Comparison of ENCODE assay signal across 16 cellular contexts in genomic region chr2:215422676-215423075, GRCh38.
"Had no signal": no experiment of that assay in that cellular context is flagged by ENCODE, and none has a peak within 500 bp of the region (broad histone marks: within the 10 kb centered on the region; RNA-seq: fewer than 3 reads in every experiment).

No MANE protein-coding gene starts in this region.

- H3K4me3 ChIP-seq: cardiac muscle cell, colonic mucosa, left lung, neural progenitor cell, pancreas, tibial nerve, vagina had no signal

- H3K4me2 ChIP-seq: neural progenitor cell had no signal

- H3K36me3 ChIP-seq: colonic mucosa, pancreas had no signal

- H3K27me3 ChIP-seq: cardiac muscle cell, colonic mucosa, left lung, neural progenitor cell, pancreas, tibial nerve, vagina had no signal

- ATAC-seq: left lung, pancreas had no signal

- H2AFZ ChIP-seq: neural progenitor cell had no signal

- H3K9ac ChIP-seq: neural progenitor cell had no signal

- H3K4me1 ChIP-seq: colonic mucosa, neural progenitor cell, tibial nerve, vagina had no signal

- H3K27ac ChIP-seq: colonic mucosa, neural progenitor cell, pancreas, tibial nerve, vagina had no signal

- DNase-seq: activated CD4-positive, alpha-beta T cell treated with anti-CD3 and anti-CD28 coated beads, Interleukin-2, amount 10 ng/mL, durations not matched to agents 7 days and 5 days; activated CD8-positive, alpha-beta memory T cell treated with anti-CD3 and anti-CD28 coated beads for 24 hours; activated naive CD8-positive, alpha-beta T cell treated with anti-CD3 and anti-CD28 coated beads for 36 hours; colonic mucosa; kidney; left lung; mammary epithelial cell; naive B cell; pancreas; stimulated activated CD4-positive, alpha-beta T cell treated with anti-CD3 and anti-CD28 coated beads, Interleukin-15, amount 100 ng/mL, for 24 hours; stimulated activated CD4-positive, alpha-beta T cell treated with anti-CD3 and anti-CD28 coated beads, Interleukin-4, amount 100 ng/mL, for 24 hours; stimulated activated naive CD4-positive, alpha-beta T cell had no signal

- H3K9me3 ChIP-seq: colonic mucosa, left lung, pancreas, tibial nerve, vagina had no signal
